In the genomic region with DNA sequence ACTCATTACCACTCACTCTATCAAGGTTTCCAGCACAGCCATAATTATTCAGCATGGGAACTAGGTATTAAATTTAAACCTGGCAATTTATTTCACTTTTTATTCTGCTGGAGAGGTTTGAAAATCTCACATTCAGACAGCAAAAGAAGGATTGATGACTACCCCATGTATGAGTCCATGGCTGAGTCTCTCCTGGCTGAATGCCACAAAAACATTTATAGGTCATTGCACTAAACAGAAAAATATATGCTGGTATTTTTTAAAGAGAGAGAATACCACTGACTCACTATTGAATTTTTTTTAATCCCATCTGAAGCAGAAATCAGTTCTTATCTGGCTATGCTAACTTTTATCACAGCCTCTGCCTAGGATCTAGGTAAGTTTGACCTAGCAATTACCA, we compare ENCODE assay signal across 27 cellular contexts.
A peak's percentile ranks its signal among the peaks of the same experiment; 100 is the strongest.
DNase-seq lines count a peak whose midpoint lies in the region; ATAC-seq, FAIRE-seq and TF ChIP-seq lines count a peak whose summit lies in the region.
"Had no signal": no experiment of that assay in that cellular context is flagged by ENCODE, and none has a peak within 500 bp of the region (broad histone marks: within the 10 kb centered on the region; RNA-seq: fewer than 3 reads in every experiment).

No MANE protein-coding gene starts in this region.

- in situ Hi-C loops in GM13977 (cut with MboI; ENCODE audit: low pct_unique_long_range_greater_than_20kb, low sequenced_read_pairs, unreplicated experiment), result no loop called here

- no peak overlapping the region for H3K4me3 ChIP-seq in astrocyte (ENCODE audit: insufficient read depth, low read depth, low read length)
- no peak overlapping the region for H3K4me3 ChIP-seq in fibroblast of mammary gland (ENCODE audit: control insufficient read depth, low read depth, low read length)
- H3K4me3 ChIP-seq in skeletal muscle cell (ENCODE audit: low read depth, low read length), result no peak overlapping the region
- no peak overlapping the region for H3K4me3 ChIP-seq in upper lobe of right lung
- H3K4me3 ChIP-seq: GM23248, lung, Peyer's patch had no signal

- H3K4me1 ChIP-seq in astrocyte (ENCODE audit: insufficient read depth, low read length), result no peaks in the 10 kb centered on the region
- H3K4me1 ChIP-seq in upper lobe of right lung, result no peaks in the 10 kb centered on the region
- H3K4me1 ChIP-seq: Peyer's patch had no signal

- no peaks in the 10 kb centered on the region for H3K4me1 Mint-ChIP-seq in astrocyte (ENCODE audit: low read depth, unreplicated experiment)
- H3K4me1 Mint-ChIP-seq: activated T-helper 17 cell treated with anti-CD3 and anti-CD28 coated beads, Interleukin-2, amount 50 U/mL, for 72 hours; neural crest cell had no signal

- H3K27ac Mint-ChIP-seq in astrocyte (ENCODE audit: unreplicated experiment), result no peak overlapping the region
- H3K27ac Mint-ChIP-seq: activated CD8-positive, alpha-beta T cell treated with anti-CD3 and anti-CD28 coated beads for 36 hours; activated naive CD4-positive, alpha-beta T cell treated with anti-CD3 and anti-CD28 coated beads, Interleukin-2, amount 50 U/mL, for 72 hours; activated T-helper 17 cell treated with anti-CD3 and anti-CD28 coated beads, Interleukin-2, amount 50 U/mL, for 72 hours had no signal

- H3K36me3 ChIP-seq in astrocyte (ENCODE audit: insufficient read depth, low read length) (no peaks in the 10 kb centered on the region), upper lobe of right lung (no peaks in the 10 kb centered on the region)
- H3K36me3 ChIP-seq: Peyer's patch had no signal

- no peak for ATAC-seq in upper lobe of right lung
- ATAC-seq: activated CD8-positive, alpha-beta T cell treated with anti-CD3 and anti-CD28 coated beads for 36 hours; activated naive CD4-positive, alpha-beta T cell treated with anti-CD3 and anti-CD28 coated beads, Interleukin-2, amount 50 U/mL, for 72 hours; activated T-helper 17 cell treated with anti-CD3 and anti-CD28 coated beads, Interleukin-2, amount 50 U/mL, for 72 hours; sciatic nerve had no signal

- no peak for TF ChIP-seq CTCF in astrocyte (IDR thresholded peaks at IDR 0.05; ENCODE audit: insufficient read depth, low read depth, low read length)
- TF ChIP-seq CTCF in fibroblast of mammary gland (conservative IDR thresholded peaks at IDR 0.05; ENCODE audit: control insufficient read depth, insufficient read depth, low read depth, low read length), result no peak
- no peak for TF ChIP-seq CTCF in GM13977 (IDR thresholded peaks at IDR 0.05; ENCODE audit: extremely low read depth, insufficient read depth, missing control alignments)
- TF ChIP-seq CTCF in upper lobe of right lung (IDR thresholded peaks at IDR 0.05), result no peak

- DNase-seq in HS-5 (ENCODE audit: low read depth) (peak; percentile 15), astrocyte (ENCODE audit: low read depth) (peak; percentile 54), fibroblast of mammary gland (ENCODE audit: low read depth) (peak; percentile 15), skeletal muscle cell (ENCODE audit: low read depth) (peak; percentile 3), GM13977 (ENCODE audit: low spot score) (no peak), NCI-H526 treated with DMSO at 0.1 percent for 48 hours (lab: John Stamatoyannopoulos, UW) (no peak), upper lobe of right lung (no peak)
- no peak for DNase-seq in NK-92 treated with Interleukin-12 subunit alpha and Interleukin-12 subunit beta, amount 100 ng/mL, for 24 hours (lab: John Stamatoyannopoulos, UW)
- DNase-seq: activated CD4-positive, alpha-beta T cell treated with anti-CD3 and anti-CD28 coated beads for 1 hour; activated CD8-positive, alpha-beta T cell treated with anti-CD3 and anti-CD28 coated beads for 36 hours; anterior cingulate cortex; Calu3; GM23248; head of caudate nucleus; kidney; NCI-H1092 treated with DMSO at 0.1 percent for 48 hours; NCI-H187; NCI-H226; Peyer's patch; stimulated activated naive CD4-positive, alpha-beta T cell had no signal

- H3K4me3 Mint-ChIP-seq in astrocyte (ENCODE audit: unreplicated experiment), result no peak overlapping the region
- H3K4me3 Mint-ChIP-seq: activated CD8-positive, alpha-beta T cell treated with anti-CD3 and anti-CD28 coated beads for 36 hours; activated T-helper 17 cell treated with anti-CD3 and anti-CD28 coated beads, Interleukin-2, amount 50 U/mL, for 72 hours; neural crest cell had no signal

- no peaks in the 10 kb centered on the region for H3K36me3 Mint-ChIP-seq in astrocyte (ENCODE audit: low read depth, unreplicated experiment)
- H3K36me3 Mint-ChIP-seq: activated naive CD4-positive, alpha-beta T cell treated with anti-CD3 and anti-CD28 coated beads, Interleukin-2, amount 50 U/mL, for 72 hours had no signal

- H3K4me2 ChIP-seq in astrocyte (ENCODE audit: low read length), result peak overlapping the region; percentile 25

- intact Hi-C loops in upper lobe of right lung (cut with DNase I), result no loop called here

- no peaks in the 10 kb centered on the region for H3K9me3 Mint-ChIP-seq in astrocyte (ENCODE audit: unreplicated experiment)
- H3K9me3 Mint-ChIP-seq: activated CD8-positive, alpha-beta T cell treated with anti-CD3 and anti-CD28 coated beads for 36 hours; activated T-helper 17 cell treated with anti-CD3 and anti-CD28 coated beads, Interleukin-2, amount 50 U/mL, for 72 hours; neural crest cell had no signal

- no peak overlapping the region for H3K27ac ChIP-seq in astrocyte (ENCODE audit: low read depth, low read length)
- H3K27ac ChIP-seq in upper lobe of right lung, result no peak overlapping the region
- H3K27ac ChIP-seq: GM23248, Peyer's patch had no signal

- H3K9me3 ChIP-seq in astrocyte (ENCODE audit: insufficient read depth, low read depth, low read length) (no peaks in the 10 kb centered on the region), upper lobe of right lung (no peaks in the 10 kb centered on the region)
- H3K9me3 ChIP-seq: Peyer's patch had no signal

- H2AFZ ChIP-seq in astrocyte (ENCODE audit: low read depth, low read length), result no peak overlapping the region
- H2AFZ ChIP-seq: GM23248 had no signal

- no peak for FAIRE-seq in astrocyte (lab: Jason Lieb, UNC)
- FAIRE-seq: GM12891, kidney, TTC549 had no signal

- no peak overlapping the region for H3K9ac ChIP-seq in astrocyte (ENCODE audit: low read length)
- H3K9ac ChIP-seq: GM23248 had no signal

- H3K27me3 ChIP-seq in astrocyte (ENCODE audit: insufficient read depth, low read length), result no peaks in the 10 kb centered on the region
- no peaks in the 10 kb centered on the region for H3K27me3 ChIP-seq in upper lobe of right lung
- H3K27me3 ChIP-seq: Peyer's patch had no signal

- no peaks in the 10 kb centered on the region for H3K79me2 ChIP-seq in astrocyte (ENCODE audit: insufficient read depth, low read length)

- no peaks in the 10 kb centered on the region for H3K27me3 Mint-ChIP-seq in astrocyte (ENCODE audit: low read depth, unreplicated experiment)
- H3K27me3 Mint-ChIP-seq: activated CD8-positive, alpha-beta T cell treated with anti-CD3 and anti-CD28 coated beads for 36 hours; activated T-helper 17 cell treated with anti-CD3 and anti-CD28 coated beads, Interleukin-2, amount 50 U/mL, for 72 hours had no signal

- no peaks in the 10 kb centered on the region for H4K20me1 ChIP-seq in astrocyte (ENCODE audit: insufficient read depth, low read length)

Comparison
In these comparisons a context has a peak if more than half of its experiments do, and no peak if none do; other contexts are left out.
1. DNase-seq: peak in HS-5 (single experiment), astrocyte (single experiment), fibroblast of mammary gland (single experiment) and skeletal muscle cell (single experiment); none in GM13977 (single experiment), NCI-H526 treated with DMSO at 0.1 percent for 48 hours (single experiment), upper lobe of right lung (single experiment) and NK-92 treated with Interleukin-12 subunit alpha and Interleukin-12 subunit beta, amount 100 ng/mL, for 24 hours (single experiment).